ENCODE assay signal across 8 cellular contexts in genomic region chr9:95515272-95516113, GRCh38. TPM values are rescaled to one million over a fixed set of nuclear protein-coding genes. Genes with fewer than 3 reads are reported as not detected.
DNase-seq lines count a peak whose midpoint lies in the region; ATAC-seq, FAIRE-seq and TF ChIP-seq lines count a peak whose summit lies in the region.

No MANE protein-coding gene starts in this region.

- intact Hi-C loops in CD8-positive, alpha-beta T cell (cut with DNase I, micrococcal nuclease), result loop anchor here (10.0 kb wide), 3 partner anchors 791 to 1259 kb away; partner anchors contain the start of genes AOPEP (in 2 of the 2), PRXL2C (in 1 of the 2) and ZNF510 (in 1 of the 2)
- intact Hi-C loops in activated T-helper 1 cell treated with anti-CD3 and anti-CD28 coated beads, Interleukin-12 subunit alpha, Interleukin-12 subunit beta, Interleukin-2, Interleukin-4 antibody, amounts not matched to agents 30 ng/mL and 10 ng/mL and 1 ng/mL, durations not matched to agents 14 hours and 24 hours and 36 hours (cut with micrococcal nuclease), result loop anchor here (10.0 kb wide), 3 partner anchors 91 to 1139 kb away; partner anchors contain the start of gene PRXL2C
- intact Hi-C loops in left cardiac atrium (cut with DNase I), result loop anchor here in 1 of 2 donors (10.0 kb wide), 2 partner anchors 129 to 201 kb away; partner anchors contain the start of gene FANCC

- no peaks in the 10 kb centered on the region for H3K9me3 ChIP-seq in CD8-positive, alpha-beta T cell (ENCODE audit: low read length)

- peak overlapping the region; percentile 44 for H3K4me3 ChIP-seq in CD8-positive, alpha-beta T cell (ENCODE audit: low read depth, low read length)
- peak overlapping the region; percentile 55 for H3K4me3 ChIP-seq in skeletal muscle cell (ENCODE audit: low read depth, low read length)

- no peaks in the 10 kb centered on the region for H3K36me3 ChIP-seq in CD8-positive, alpha-beta T cell (ENCODE audit: insufficient read depth, low read length)

- POLR2A ChIA-PET in CD8-positive, alpha-beta T cell (lab: Charles Lee), result no interaction called here

- H3K27me3 ChIP-seq in CD8-positive, alpha-beta T cell (ENCODE audit: insufficient read depth, low read length), result no peaks in the 10 kb centered on the region

- H3K27ac Mint-ChIP-seq in CD8-positive, alpha-beta T cell, result no peak overlapping the region
- no peak overlapping the region for H3K27ac Mint-ChIP-seq in activated T-helper 1 cell treated with anti-CD3 and anti-CD28 coated beads, Interleukin-12 subunit alpha, Interleukin-12 subunit beta, Interleukin-2, Interleukin-4 antibody, amounts not matched to agents 30 ng/mL and 10 ng/mL and 1 ng/mL, durations not matched to agents 14 hours and 24 hours and 36 hours

- TF ChIP-seq POLR2A in H54 (IDR thresholded peaks at IDR 0.05; ENCODE audit: low read depth, low read length), result no peak

- peak in 2 of 7 experiments; percentile 26 to 28 for DNase-seq in CD8-positive, alpha-beta T cell
- peak; percentile 50 for DNase-seq in NCI-H1092 (lab: John Stamatoyannopoulos, UW)
- DNase-seq in activated T-helper 1 cell treated with anti-CD3 and anti-CD28 coated beads, Interleukin-12 subunit alpha, Interleukin-12 subunit beta, Interleukin-2, Interleukin-4 antibody, amounts not matched to agents 30 ng/mL and 10 ng/mL and 1 ng/mL, durations not matched to agents 14 hours and 24 hours and 36 hours (ENCODE audit: low spot score), result no peak
- DNase-seq in left cardiac atrium, result peak; percentile 31
- no peak for DNase-seq in skeletal muscle cell (ENCODE audit: low read depth)
- no peak for DNase-seq in GM10266 (ENCODE audit: extremely low spot score)
- DNase-seq in H54 (ENCODE audit: insufficient read length, low spot score), result no peak

- CTCF ChIA-PET in CD8-positive, alpha-beta T cell (lab: Charles Lee), result no interaction called here

- no peak overlapping the region for H3K27ac ChIP-seq in CD8-positive, alpha-beta T cell (ENCODE audit: low read depth, low read length)

- H3K4me1 Mint-ChIP-seq in CD8-positive, alpha-beta T cell (ENCODE audit: low read depth), result peaks cover 32% of the 10 kb centered on the region
- H3K4me1 Mint-ChIP-seq in activated T-helper 1 cell treated with anti-CD3 and anti-CD28 coated beads, Interleukin-12 subunit alpha, Interleukin-12 subunit beta, Interleukin-2, Interleukin-4 antibody, amounts not matched to agents 30 ng/mL and 10 ng/mL and 1 ng/mL, durations not matched to agents 14 hours and 24 hours and 36 hours (ENCODE audit: low read depth), result peaks cover 23% of the 10 kb centered on the region

- peaks cover 19% of the 10 kb centered on the region for H3K27me3 Mint-ChIP-seq in CD8-positive, alpha-beta T cell (ENCODE audit: low read depth)
- H3K27me3 Mint-ChIP-seq in activated T-helper 1 cell treated with anti-CD3 and anti-CD28 coated beads, Interleukin-12 subunit alpha, Interleukin-12 subunit beta, Interleukin-2, Interleukin-4 antibody, amounts not matched to agents 30 ng/mL and 10 ng/mL and 1 ng/mL, durations not matched to agents 14 hours and 24 hours and 36 hours (ENCODE audit: insufficient read depth), result peaks cover 70% of the 10 kb centered on the region

- ATAC-seq in CD8-positive, alpha-beta T cell, result peak; percentile 45
- ATAC-seq in left cardiac atrium (no peak), GM21515 (IDR thresholded peaks at IDR 0.05; ENCODE audit: unreplicated experiment) (no peak)

- no peak for TF ChIP-seq CTCF in CD8-positive, alpha-beta T cell (IDR thresholded peaks at IDR 0.05)
- no peak for TF ChIP-seq CTCF in GM10266 (IDR thresholded peaks at IDR 0.05; ENCODE audit: control insufficient read depth, insufficient read depth, low read depth, missing control alignments)

- H3K4me1 ChIP-seq in CD8-positive, alpha-beta T cell (ENCODE audit: insufficient read depth, low read length), result peaks cover 23% of the 10 kb centered on the region

- peaks cover 6% of the 10 kb centered on the region for H3K36me3 Mint-ChIP-seq in CD8-positive, alpha-beta T cell
- H3K36me3 Mint-ChIP-seq in activated T-helper 1 cell treated with anti-CD3 and anti-CD28 coated beads, Interleukin-12 subunit alpha, Interleukin-12 subunit beta, Interleukin-2, Interleukin-4 antibody, amounts not matched to agents 30 ng/mL and 10 ng/mL and 1 ng/mL, durations not matched to agents 14 hours and 24 hours and 36 hours (ENCODE audit: low read depth), result peaks cover 9% of the 10 kb centered on the region

- peak overlapping the region; percentile 65 for H3K4me3 Mint-ChIP-seq in CD8-positive, alpha-beta T cell
- H3K4me3 Mint-ChIP-seq in activated T-helper 1 cell treated with anti-CD3 and anti-CD28 coated beads, Interleukin-12 subunit alpha, Interleukin-12 subunit beta, Interleukin-2, Interleukin-4 antibody, amounts not matched to agents 30 ng/mL and 10 ng/mL and 1 ng/mL, durations not matched to agents 14 hours and 24 hours and 36 hours, result peak overlapping the region; percentile 58

- no peak for FAIRE-seq in H54 (lab: Jason Lieb, UNC)

- peaks cover 7% of the 10 kb centered on the region for H3K9me3 Mint-ChIP-seq in CD8-positive, alpha-beta T cell
- peaks cover 4% of the 10 kb centered on the region for H3K9me3 Mint-ChIP-seq in activated T-helper 1 cell treated with anti-CD3 and anti-CD28 coated beads, Interleukin-12 subunit alpha, Interleukin-12 subunit beta, Interleukin-2, Interleukin-4 antibody, amounts not matched to agents 30 ng/mL and 10 ng/mL and 1 ng/mL, durations not matched to agents 14 hours and 24 hours and 36 hours

RNA-seq across cellular contexts. Expression of gene PTCH1, which starts 1.3 kb away (rescaled TPM):
- total RNA-seq in CD8-positive, alpha-beta T cell, result 10 to 100 TPM; 11.8 to 13.7 TPM
- total RNA-seq in activated T-helper 1 cell treated with anti-CD3 and anti-CD28 coated beads, Interleukin-12 subunit alpha, Interleukin-12 subunit beta, Interleukin-2, Interleukin-4 antibody, amounts not matched to agents 30 ng/mL and 10 ng/mL and 1 ng/mL, durations not matched to agents 14 hours and 24 hours and 36 hours, result 9.9 and 11.5 TPM in 2 replicates
- total RNA-seq in left cardiac atrium, result 1 to 10 TPM; 5.9 to 6.9 TPM

Comparison
In these comparisons a context has a peak if more than half of its experiments do, and no peak if none do; other contexts are left out.
1. DNase-seq: peak in NCI-H1092 (single experiment) and left cardiac atrium (single experiment); none in activated T-helper 1 cell treated with anti-CD3 and anti-CD28 coated beads, Interleukin-12 subunit alpha, Interleukin-12 subunit beta, Interleukin-2, Interleukin-4 antibody, amounts not matched to agents 30 ng/mL and 10 ng/mL and 1 ng/mL, durations not matched to agents 14 hours and 24 hours and 36 hours (single experiment), skeletal muscle cell (single experiment), GM10266 (single experiment) and H54 (single experiment).